In genomic region chr1:160219062-160219929, GRCh38 we compare ENCODE assay signal across 8 cellular contexts. TPM values are rescaled to one million over a fixed set of nuclear protein-coding genes. Genes with fewer than 3 reads are reported as not detected.
A peak's percentile ranks its signal among the peaks of the same experiment; 100 is the strongest.
DNase-seq lines count a peak whose midpoint lies in the region; ATAC-seq and TF ChIP-seq lines count a peak whose summit lies in the region.

No MANE protein-coding gene starts in this region.

- intact Hi-C loops in heart left ventricle (cut with DNase I) (loop anchor here in 8 of 10 donors (1.0 to 5.0 kb wide), 6 partner anchors 26 to 118 kb away; partner anchors contain the start of gene CASQ1 (in 1 of the 8)), posterior vena cava (cut with DNase I) (no loop called here)

- peak overlapping the region; percentile 71 for H3K27ac ChIP-seq in AG04450 (ENCODE audit: low read depth, low read length)
- peak overlapping the region; percentile 17 to 80 (median 56) for H3K27ac ChIP-seq in heart left ventricle

- TF ChIP-seq CTCF in AG04450 (IDR thresholded peaks at IDR 0.05; ENCODE audit: low read depth, low read length) (peak; percentile 84), WI38 (IDR thresholded peaks at IDR 0.05; ENCODE audit: low read depth, low read length) (peak; percentile 69), heart left ventricle (IDR thresholded peaks at IDR 0.05) (peak; percentile 49 to 78 (median 69)), GM13976 (IDR thresholded peaks at IDR 0.05; ENCODE audit: borderline replicate concordance, control extremely low read depth, extremely low read depth, insufficient read depth, missing control alignments) (no peak)

- 29 to 39% (median 32%) methylated on average over 4 of the region's 4 CpGs for WGBS in heart left ventricle, 4 donors

- ATAC-seq in heart left ventricle (peak; percentile 52 to 87 (median 82)), GM18907 (IDR thresholded peaks at IDR 0.05; ENCODE audit: unreplicated experiment) (no peak)

- POLR2A ChIA-PET in AG04450 (lab: Yijun Ruan, JAX), result interaction anchor here (0.5 to 2.3 kb wide), 12 partner anchors 10 to 121 kb away, joined by 3 to 11 read pairs (median 4); partner anchors contain the start of genes DCAF8 and IGSF8
- POLR2A ChIA-PET in HEK293T (lab: Yijun Ruan, JAX), result interaction anchor here (0.9 to 1.0 kb wide), 2 partner anchors 14 to 41 kb away, joined by 3 read pairs; partner anchors contain the start of gene PEA15

- H3K27me3 ChIP-seq in AG04450 (ENCODE audit: control insufficient read depth, insufficient read depth, low read length) (no peaks in the 10 kb centered on the region), heart left ventricle (no peaks in the 10 kb centered on the region)

- H3K36me3 ChIP-seq in heart left ventricle, result peaks cover 0 to 100% (median 94%) of the 10 kb centered on the region in 9 donors

- in situ Hi-C loops in GM13976 (cut with MboI; ENCODE audit: low sequenced_read_pairs, unreplicated experiment), result no loop called here

- H3K4me3 ChIP-seq in AG04450 (ENCODE audit: low read depth, low read length) (no peak overlapping the region), WI38 (ENCODE audit: low read depth, low read length) (no peak overlapping the region), heart left ventricle (no peak overlapping the region)

- no peak for TF ChIP-seq POLR2A in heart left ventricle (IDR thresholded peaks at IDR 0.05)

- CTCF ChIA-PET in AG04450 (lab: Charles Lee) (interaction anchor here (0.7 to 6.6 kb wide), 43 partner anchors 8 to 175 kb away, joined by 3 to 258 read pairs (median 9); partner anchors contain the start of genes CASQ1, DCAF8, IGSF8 and KCNJ9), HEK293T (lab: Yijun Ruan, JAX) (interaction anchor here (0.8 to 3.6 kb wide), 10 partner anchors 22 to 132 kb away, joined by 3 to 30 read pairs (median 4); no protein-coding TSS in a partner anchor)

- DNase-seq in AG04450 (ENCODE audit: low read depth, low spot score) (peak; percentile 55), HEK293T (ENCODE audit: extremely low spot score) (peak; percentile 57), heart left ventricle (peak in 4 of 5 donors; percentile 55 to 67 (median 64)), renal cortical epithelial cell (ENCODE audit: low read depth) (peak; percentile 61), GM13976 (ENCODE audit: low spot score) (no peak), posterior vena cava (ENCODE audit: low spot score) (no peak)

- H3K9me3 ChIP-seq in AG04450 (ENCODE audit: control insufficient read depth, insufficient read depth, low read length), result no peaks in the 10 kb centered on the region
- no peaks in the 10 kb centered on the region for H3K9me3 ChIP-seq in heart left ventricle

- H3K4me1 ChIP-seq in heart left ventricle, result peaks cover 3 to 51% (median 32%) of the 10 kb centered on the region in 12 donors

TF ChIP-seq in HEK293T, 16 proteins besides CTCF, POLR2A, EP300 and RAD21:
- no peak for TF ChIP-seq NFRKB (IDR thresholded peaks at IDR 0.05)
- TF ChIP-seq LEF1 (IDR thresholded peaks at IDR 0.05; ENCODE audit: borderline replicate concordance), result no peak
- TF ChIP-seq BHLHE40 (IDR thresholded peaks at IDR 0.05; ENCODE audit: borderline replicate concordance), result no peak
- TF ChIP-seq CTBP1 (IDR thresholded peaks at IDR 0.05; ENCODE audit: borderline replicate concordance), result no peak
- no peak for TF ChIP-seq TARDBP (IDR thresholded peaks at IDR 0.05)
- TF ChIP-seq SUZ12 (IDR thresholded peaks at IDR 0.05), result no peak
- TF ChIP-seq ARNT (IDR thresholded peaks at IDR 0.05), result no peak
- no peak for TF ChIP-seq FOXM1 (IDR thresholded peaks at IDR 0.05; ENCODE audit: borderline replicate concordance)
- no peak for TF ChIP-seq ELF4 (IDR thresholded peaks at IDR 0.05)
- TF ChIP-seq SP1 (IDR thresholded peaks at IDR 0.05), result no peak
- TF ChIP-seq L3MBTL2 (conservative IDR thresholded peaks at IDR 0.05), result no peak

RNA-seq across cellular contexts. Expression of gene PEA15, which starts 14.1 kb away (rescaled TPM):
- polyA plus RNA-seq in AG04450 (2011; rRNA removed), result 512 and 555 TPM in 2 replicates
- polyA minus RNA-seq in AG04450 (2011; rRNA and poly(A)+ RNA removed), result 285 and 334 TPM in 2 replicates
- 100 to 1,000 TPM; 134 to 581 (median 290) TPM for total RNA-seq in heart left ventricle
- polyA plus RNA-seq in heart left ventricle, result 1,000 to 10,000 TPM in 1 of 2 donors, 100 to 1,000 TPM in 1; 250 to 1,078 TPM
- total RNA-seq in renal cortical epithelial cell, result 84.6 and 194 TPM in 2 replicates
- 100 to 1,000 TPM; 299 to 410 TPM for total RNA-seq in posterior vena cava

RNA-seq across cellular contexts. Expression of gene CASQ1, which starts 28.9 kb away (rescaled TPM):
- polyA plus RNA-seq in AG04450 (2011; rRNA removed), result 0.17 and 0.20 TPM in 2 replicates
- 0.17 TPM in 1 of 2 replicates, not detected in the other for polyA minus RNA-seq in AG04450 (2011; rRNA and poly(A)+ RNA removed)
- 100 to 1,000 TPM in 1 of 9 donors, 10 to 100 TPM in 8; 23.6 to 129 (median 45.9) TPM for total RNA-seq in heart left ventricle
- 10 to 100 TPM; 35.4 to 55.9 TPM for polyA plus RNA-seq in heart left ventricle
- not detected in 2 replicates for total RNA-seq in renal cortical epithelial cell
- total RNA-seq in posterior vena cava, result 10 to 100 TPM in 1 of 2 donors, 1 to 10 TPM in 1; 4.5 to 10.4 TPM

RNA-seq across cellular contexts. Expression of gene DCAF8, which starts 43.1 kb away (rescaled TPM):
- 108 and 111 TPM in 2 replicates for polyA plus RNA-seq in AG04450 (2011; rRNA removed)
- 96.4 and 105 TPM in 2 replicates for polyA minus RNA-seq in AG04450 (2011; rRNA and poly(A)+ RNA removed)
- 100 to 1,000 TPM; 111 to 161 (median 131) TPM for total RNA-seq in heart left ventricle
- 10 to 100 TPM; 78.4 to 96.9 TPM for polyA plus RNA-seq in heart left ventricle
- total RNA-seq in renal cortical epithelial cell, result 69.8 and 107 TPM in 2 replicates
- total RNA-seq in posterior vena cava, result 10 to 100 TPM; 95.3 to 95.5 TPM

Comparison
In these comparisons a context has a peak if more than half of its experiments do, and no peak if none do; other contexts are left out.
1. DNase-seq: peak in AG04450 (single experiment), HEK293T (single experiment), heart left ventricle (4 of 5) and renal cortical epithelial cell (single experiment); none in GM13976 (single experiment) and posterior vena cava (single experiment).
2. intact Hi-C loops: an anchor here in heart left ventricle (1.0 to 5.0 kb wide); none called in posterior vena cava.